9 cellular contexts compared by ENCODE assay signal in the genomic region with DNA sequence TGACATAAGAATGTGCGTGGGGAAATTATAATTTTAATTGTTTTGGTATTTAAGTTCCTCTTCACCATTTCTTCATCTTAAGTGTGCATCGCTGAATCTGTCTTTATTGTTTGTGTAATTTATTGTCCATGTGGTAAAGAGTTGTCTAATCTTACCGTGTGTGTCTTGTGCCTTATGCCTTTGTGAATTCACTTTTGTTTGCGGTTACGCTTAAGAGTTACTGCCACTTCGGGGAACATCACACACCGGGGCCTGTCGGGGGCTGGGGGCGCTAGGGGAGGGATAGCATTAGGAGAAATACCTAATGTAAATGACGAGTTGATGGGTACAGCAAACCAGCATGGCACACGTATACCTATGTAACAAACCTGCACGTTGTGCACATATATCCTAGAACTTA. TPM values are rescaled to one million over a fixed set of nuclear protein-coding genes. Genes with fewer than 3 reads are reported as not detected.
DNase-seq lines count a peak whose midpoint lies in the region; ATAC-seq and TF ChIP-seq lines count a peak whose summit lies in the region.
"Had no signal": no experiment of that assay in that cellular context is flagged by ENCODE, and none has a peak within 500 bp of the region (broad histone marks: within the 10 kb centered on the region; RNA-seq: fewer than 3 reads in every experiment).

No MANE protein-coding gene starts in this region.

- H3K27ac ChIP-seq in PC-3 (ENCODE audit: low read length), result no peak overlapping the region
- no peak overlapping the region for H3K27ac ChIP-seq in trophoblast cell (ENCODE audit: low read depth, low read length)

- H3K9ac ChIP-seq in ES-I3 (ENCODE audit: low read depth, low read length) (peak overlapping the region; percentile 95), PC-3 (ENCODE audit: low read length) (peak overlapping the region; percentile 90), trophoblast cell (ENCODE audit: low read length) (no peak overlapping the region)

- H2AK5ac ChIP-seq in trophoblast cell (ENCODE audit: low read length), result no peak overlapping the region

- H3K9me2 ChIP-seq in PC-3 (replicated peaks; ENCODE audit: low read length), result no peaks in the 10 kb centered on the region

- H2AFZ ChIP-seq in PC-3 (ENCODE audit: low read length) (peak overlapping the region; percentile 92), trophoblast cell (ENCODE audit: insufficient read depth, low read length, poor library complexity) (no peak overlapping the region)

- peaks cover 8% of the 10 kb centered on the region for H3K79me1 ChIP-seq in trophoblast cell (ENCODE audit: low read length)

- no peaks in the 10 kb centered on the region for H4K20me1 ChIP-seq in PC-3 (ENCODE audit: low read length)

- no peak overlapping the region for H2BK120ac ChIP-seq in trophoblast cell (ENCODE audit: insufficient read depth, low read length, poor library complexity)

- TF ChIP-seq CTCF in PC-3 (conservative IDR thresholded peaks at IDR 0.05; ENCODE audit: low read depth, low read length) (no peak), epithelial cell of esophagus (IDR thresholded peaks at IDR 0.05; ENCODE audit: insufficient read depth, low read depth, low read length, missing control alignments) (no peak), GM10266 (IDR thresholded peaks at IDR 0.05; ENCODE audit: control insufficient read depth, insufficient read depth, low read depth, missing control alignments) (no peak)

- no peak overlapping the region for H3K14ac ChIP-seq in trophoblast cell (ENCODE audit: low read length)

- no peaks in the 10 kb centered on the region for H3F3A ChIP-seq in PC-3 (ENCODE audit: low read length, unreplicated experiment)

- intact Hi-C loops in PC-3 (cut with micrococcal nuclease), result no loop called here

- H3K9me3 ChIP-seq in ES-I3 (ENCODE audit: control insufficient read depth, insufficient read depth, low read length) (no peaks in the 10 kb centered on the region), PC-3 (ENCODE audit: low read length) (no peaks in the 10 kb centered on the region), trophoblast cell (ENCODE audit: insufficient read depth, low read depth, low read length) (no peaks in the 10 kb centered on the region)

- no peaks in the 10 kb centered on the region for H3K36me3 ChIP-seq in ES-I3 (ENCODE audit: insufficient read depth, low read length)
- no peaks in the 10 kb centered on the region for H3K36me3 ChIP-seq in PC-3 (ENCODE audit: low read depth, low read length)
- no peaks in the 10 kb centered on the region for H3K36me3 ChIP-seq in trophoblast cell (ENCODE audit: control insufficient read depth in 1 of 2, insufficient read depth in 2 of 2, low read length in 2 of 2)

- H3K27me3 ChIP-seq in PC-3 (ENCODE audit: low read length) (no peaks in the 10 kb centered on the region), trophoblast cell (ENCODE audit: insufficient read depth, low read length) (no peaks in the 10 kb centered on the region)

- BruUV-seq in PC-3 (replicated peaks; lab: Mats Ljungman, UMichigan), result no TSS peak

- H3K23ac ChIP-seq in trophoblast cell (ENCODE audit: low read length), result no peak overlapping the region

- H4K91ac ChIP-seq in trophoblast cell (ENCODE audit: low read depth, low read length), result no peak overlapping the region

- H3K4me3 ChIP-seq in PC-3 (ENCODE audit: low read length) (peak overlapping the region; percentile 95), epithelial cell of esophagus (ENCODE audit: low read length) (peak overlapping the region; percentile 84), trophoblast cell (ENCODE audit: low read depth, low read length) (peak overlapping the region; percentile 90)

- ATAC-seq in PC-3 (peak; percentile 1; the same call in 1 of the 2 replicates), HG03045 (IDR thresholded peaks at IDR 0.05; ENCODE audit: unreplicated experiment) (no peak)

- DNase-seq in PC-3 (peak; percentile 9), epithelial cell of esophagus (ENCODE audit: low read depth) (no peak), trophoblast cell (no peak), GM10266 (ENCODE audit: extremely low spot score) (no peak), DMS153 treated with DMSO at 0.1 percent for 48 hours (lab: John Stamatoyannopoulos, UW; ENCODE audit: unreplicated experiment) (no peak), GDM1 (lab: John Stamatoyannopoulos, UW) (no peak)

- H3K18ac ChIP-seq in trophoblast cell (ENCODE audit: low read length), result no peak overlapping the region

- H2BK5ac ChIP-seq in trophoblast cell (ENCODE audit: low read depth, low read length, poor library complexity), result no peak overlapping the region

- no peak overlapping the region for H4K12ac ChIP-seq in trophoblast cell (ENCODE audit: low read depth, low read length)

- POLR2A ChIA-PET in PC-3 (lab: Charles Lee; ENCODE audit: unreplicated experiment), result no interaction called here

- no CpG with 5 or more reads among the region's 12 CpGs for WGBS in trophoblast cell (ENCODE audit: extremely low coverage, insufficient coverage, insufficient read length)

- no peak overlapping the region for H2BK12ac ChIP-seq in trophoblast cell (ENCODE audit: low read length)

- peak overlapping the region; percentile 90 for H3K4me2 ChIP-seq in PC-3 (ENCODE audit: low read length)
- H3K4me2 ChIP-seq in trophoblast cell (ENCODE audit: low read length), result peak overlapping the region; percentile 77

- H3K79me2 ChIP-seq in PC-3 (ENCODE audit: low read length), result peaks cover 44% of the 10 kb centered on the region
- peaks cover 2% of the 10 kb centered on the region for H3K79me2 ChIP-seq in trophoblast cell (ENCODE audit: control insufficient read depth, insufficient read depth, low read length, poor library complexity)

- no peak overlapping the region for H4K8ac ChIP-seq in trophoblast cell (ENCODE audit: low read depth, low read length)

- H3K4ac ChIP-seq in trophoblast cell (ENCODE audit: low read depth, low read length), result no peak overlapping the region

- H3K4me1 ChIP-seq in ES-I3 (ENCODE audit: insufficient read depth, low read length) (no peaks in the 10 kb centered on the region), PC-3 (ENCODE audit: insufficient read depth, low read length) (peaks cover 8% of the 10 kb centered on the region), trophoblast cell (ENCODE audit: control insufficient read depth in 1 of 2, insufficient read depth in 2 of 2, low read length in 2 of 2) (peaks cover 0 to 3% of the 10 kb centered on the region in 2 experiments)

- CTCF ChIA-PET in PC-3 (lab: Charles Lee), result no interaction called here

RNA-seq across cellular contexts. Expression of gene WDR48, which starts 0.8 kb away (rescaled TPM):
- 16.5 and 21.0 TPM in 2 replicates for total RNA-seq in PC-3 (2014; rRNA removed)
- 18.8 and 19.8 TPM in 2 replicates for polyA plus RNA-seq in trophoblast cell (2013)

RNA-seq across cellular contexts. Expression of gene SCN11A, which starts 0.9 kb away (rescaled TPM):
- total RNA-seq in PC-3 (2014; rRNA removed), result not detected in 2 replicates
- polyA plus RNA-seq in trophoblast cell (2013), result 0.06 and 0.11 TPM in 2 replicates
- total RNA-seq: LHCN-M2 had no signal

RNA-seq across cellular contexts. Expression of gene GORASP1, which starts 54.8 kb away (rescaled TPM):
- total RNA-seq in PC-3 (2014; rRNA removed), result 47.4 and 58.9 TPM in 2 replicates
- 19.6 and 19.9 TPM in 2 replicates for polyA plus RNA-seq in trophoblast cell (2013)

RNA-seq across cellular contexts. Expression of gene TTC21A, which starts 54.9 kb away (rescaled TPM):
- 1.2 TPM in 2 replicates for total RNA-seq in PC-3 (2014; rRNA removed)
- polyA plus RNA-seq in trophoblast cell (2013), result 1.8 and 2.1 TPM in 2 replicates
